8 cellular contexts compared by ENCODE assay signal in genomic region chr1:28518000-28518744, GRCh38. TPM values are rescaled to one million over a fixed set of nuclear protein-coding genes. Genes with fewer than 3 reads are reported as not detected.
DNase-seq lines count a peak whose midpoint lies in the region; ATAC-seq and TF ChIP-seq lines count a peak whose summit lies in the region.

No MANE protein-coding gene starts in this region.

- H3K4me1 ChIP-seq in fibroblast of lung (ENCODE audit: control insufficient read depth, extremely low read depth, insufficient read depth, low read length) = peaks cover 9% of the 10 kb centered on the region

- H3K27me3 ChIP-seq in fibroblast of lung (ENCODE audit: control insufficient read depth, insufficient read depth, low read length) = no peaks in the 10 kb centered on the region

- H3K27ac ChIP-seq in fibroblast of lung (ENCODE audit: insufficient read depth, low read length) = peak overlapping the region; percentile 66

- no peaks in the 10 kb centered on the region for H3K9me3 ChIP-seq in fibroblast of lung (ENCODE audit: control insufficient read depth, insufficient read depth, low read depth, low read length)

- peak overlapping the region; percentile 57 to 70 (median 66) for H3K4me3 ChIP-seq in fibroblast of lung (replicated peaks in 1 of 4; ENCODE audit: control extremely low read depth in 1 of 4, insufficient read depth in 1 of 4, low read depth in 3 of 4, low read length in 4 of 4)

- H3K36me3 Mint-ChIP-seq in natural killer cell = no peaks in the 10 kb centered on the region

- H3K79me2 ChIP-seq in fibroblast of lung (ENCODE audit: control insufficient read depth, insufficient read depth, low read length) = peaks cover 29% of the 10 kb centered on the region

- peak; percentile 80 for ATAC-seq in GM21529 (IDR thresholded peaks at IDR 0.05; ENCODE audit: unreplicated experiment)
- ATAC-seq in natural killer cell = peak; percentile 81 to 91 (median 83)

- intact Hi-C loops in natural killer cell (cut with micrococcal nuclease) = loop anchor here (1.0 to 2.0 kb wide), 4 partner anchors 13 to 359 kb away; partner anchors contain the start of gene TRNAU1AP

- H2AFZ ChIP-seq in fibroblast of lung (ENCODE audit: low read length) = peak overlapping the region; percentile 80

- peaks cover 15 to 22% of the 10 kb centered on the region in 2 donors for H3K4me1 Mint-ChIP-seq in natural killer cell

- no peaks in the 10 kb centered on the region for H3K9me3 Mint-ChIP-seq in natural killer cell

- H3K4me2 ChIP-seq in fibroblast of lung (ENCODE audit: extremely low read depth, insufficient read depth, low read length) = peak overlapping the region; percentile 95

- H3K4me3 Mint-ChIP-seq in natural killer cell = peak overlapping the region; percentile 93

- no peaks in the 10 kb centered on the region for H4K20me1 ChIP-seq in fibroblast of lung (ENCODE audit: control insufficient read depth, extremely low read depth, insufficient read depth, low read length)

- H3K27ac Mint-ChIP-seq in natural killer cell = peak overlapping the region; percentile 69 to 90

- DNase-seq in DMS79 treated with DMSO at 0.1 percent for 48 hours (lab: John Stamatoyannopoulos, UW) (peak; percentile 78), KBM-7 (peak; percentile 92), activated T-helper 1 cell treated with Interleukin-2 at 50 U/mL for 16 hours (ENCODE audit: low read depth) (peak; percentile 81), fibroblast of lung (ENCODE audit: low read depth in 2 of 2) (peak; percentile 83 to 85), natural killer cell (peak; percentile 88)
- DNase-seq in stimulated activated naive CD4-positive, alpha-beta T cell treated with Interleukin-2 at 50 U/mL for 16 hours (lab: John Stamatoyannopoulos, UW) = peak; percentile 83

- no peaks in the 10 kb centered on the region for H3K36me3 ChIP-seq in fibroblast of lung (ENCODE audit: control insufficient read depth, insufficient read depth, low read length)

- no peaks in the 10 kb centered on the region for H3K27me3 Mint-ChIP-seq in natural killer cell (ENCODE audit: low read depth in 2 of 2)

- in situ Hi-C loops in KBM-7 (cut with MboI; ENCODE audit: low pct_unique_long_range_greater_than_20kb, low sequenced_read_pairs) = no loop called here

- TF ChIP-seq CTCF in fibroblast of lung (conservative IDR thresholded peaks at IDR 0.05 in 1 of 2, IDR thresholded peaks at IDR 0.05 in 1 of 2; ENCODE audit: low read depth in 1 of 2, low read length in 2 of 2) = peak; percentile 81 to 88
- TF ChIP-seq CTCF in natural killer cell (IDR thresholded peaks at IDR 0.05) = peak; percentile 97

- H3K9ac ChIP-seq in fibroblast of lung (ENCODE audit: insufficient read depth, low read length) = peak overlapping the region; percentile 81

TF ChIP-seq in PFSK-1, 5 proteins besides CTCF, POLR2A, EP300 and RAD21:
- no peak for TF ChIP-seq REST (IDR thresholded peaks at IDR 0.05; ENCODE audit: insufficient read depth in 1 of 2, low read depth in 2 of 2, low read length in 2 of 2)
- TF ChIP-seq SIN3A (IDR thresholded peaks at IDR 0.05; ENCODE audit: borderline replicate concordance, insufficient read depth, low read length) = no peak; the same call in 1 of the 2 replicates
- peak; percentile 65; the same call in 1 of the 2 replicates for TF ChIP-seq TAF1 (IDR thresholded peaks at IDR 0.05; ENCODE audit: borderline replicate concordance, insufficient read depth, low read length)
- TF ChIP-seq POLR2AphosphoS5 (IDR thresholded peaks at IDR 0.05; ENCODE audit: low read depth, low read length) = peak; percentile 80
- TF ChIP-seq FOXP2 (optimal IDR thresholded peaks at IDR 0.05; ENCODE audit: borderline replicate concordance, extremely low read depth, extremely low read length, insufficient read depth) = peak; percentile 34

RNA-seq across cellular contexts. Expression of gene RCC1, which starts 12.3 kb away (rescaled TPM):
- 126 TPM for polyA plus RNA-seq in PFSK-1 (2012; ENCODE audit: insufficient read length, low read depth)
- 63.6 and 74.0 TPM in 2 replicates for total RNA-seq in fibroblast of lung
- 16.4 and 28.4 TPM in 2 replicates for polyA plus RNA-seq in fibroblast of lung
- 21.7 and 38.6 TPM in 2 replicates for polyA plus RNA-seq in fibroblast of lung (2012)
- polyA minus RNA-seq in fibroblast of lung (ENCODE audit: low replicate concordance) = 54.5 and 114 TPM in 2 replicates
- total RNA-seq in natural killer cell = 10 to 100 TPM; 15.9 to 23.7 (median 19.2) TPM

RNA-seq across cellular contexts. Expression of gene TRNAU1AP, which starts 34.7 kb away (rescaled TPM):
- polyA plus RNA-seq in PFSK-1 (2012; ENCODE audit: insufficient read length, low read depth) = 21.4 TPM
- total RNA-seq in fibroblast of lung (19.0 and 25.1 TPM in 2 replicates), natural killer cell (10 to 100 TPM; 28.3 to 38.7 (median 32.1) TPM)
- polyA plus RNA-seq in fibroblast of lung = 31.7 and 35.7 TPM in 2 replicates
- polyA plus RNA-seq in fibroblast of lung (2012) = 38.5 and 40.9 TPM in 2 replicates
- 19.2 and 25.7 TPM in 2 replicates for polyA minus RNA-seq in fibroblast of lung (ENCODE audit: low replicate concordance)

Comparison
In these comparisons a context has a peak if more than half of its experiments do, and no peak if none do; other contexts are left out.
1. Peak in every context shown above with its lines: DNase-seq, ATAC-seq, H3K4me3 ChIP-seq and H3K27ac ChIP-seq.